ENCODE assay signal across 8 cellular contexts in the genomic region with DNA sequence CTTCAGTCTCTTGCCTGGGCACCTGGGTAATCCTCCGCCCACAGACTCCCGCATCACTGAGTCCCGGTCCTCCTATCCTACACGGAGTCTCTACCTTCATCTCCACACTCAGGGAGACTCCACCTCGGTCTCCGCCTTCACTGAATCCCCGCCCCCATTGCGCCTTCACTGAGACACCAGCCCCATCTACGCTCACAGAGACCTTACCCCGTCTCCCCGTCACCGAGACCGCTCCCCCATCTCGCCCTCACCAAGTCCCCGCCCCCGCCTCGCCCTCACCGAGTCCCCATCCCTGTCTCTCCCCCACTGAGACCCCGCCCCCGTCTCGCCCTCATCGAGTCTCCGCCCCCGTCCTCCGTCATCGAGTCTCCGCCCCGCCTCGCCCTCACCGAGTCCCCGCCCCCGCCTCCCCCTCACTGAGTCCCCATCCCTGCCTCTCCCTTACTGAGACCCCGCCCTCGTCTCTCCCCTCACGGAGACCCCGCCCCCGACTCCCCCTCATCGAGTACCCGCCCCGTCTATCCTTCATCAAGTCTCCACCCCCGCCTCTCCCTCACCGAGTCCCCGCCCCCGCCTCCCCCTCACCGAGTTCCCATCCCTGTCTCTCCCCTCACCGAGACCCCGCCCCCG. TPM values are rescaled to one million over a fixed set of nuclear protein-coding genes. Genes with fewer than 3 reads are reported as not detected.
DNase-seq lines count a peak whose midpoint lies in the region; ATAC-seq lines count a peak whose summit lies in the region.

No MANE protein-coding gene starts in this region.

- DNase-seq in C1 segment of cervical spinal cord (lab: John Stamatoyannopoulos, UW) (peak; percentile 67 to 97 (median 93)), NCI-H1436 treated with DMSO at 0.1 percent for 48 hours (lab: John Stamatoyannopoulos, UW) (peak; percentile 70), T1000 (lab: John Stamatoyannopoulos, UW) (peak; percentile 94), astrocyte of the hippocampus (ENCODE audit: low read depth, low spot score) (peak; percentile 98), hepatic stellate cell (ENCODE audit: low spot score) (peak; percentile 94), pulmonary artery endothelial cell (ENCODE audit: low read depth, low spot score) (peak; percentile 90), ureter (ENCODE audit: low spot score) (peak; percentile 99)

- ATAC-seq in GM21786 (IDR thresholded peaks at IDR 0.05; ENCODE audit: unreplicated experiment), result peak; percentile 39

RNA-seq across cellular contexts. Expression of a gene that starts 23.1 kb away (rescaled TPM):
- total RNA-seq in pulmonary artery endothelial cell, result 5.4 and 6.7 TPM in 2 replicates
- 62.7 TPM for total RNA-seq in ureter

RNA-seq across cellular contexts. Expression of a gene that starts 27.2 kb away (rescaled TPM):
- total RNA-seq in pulmonary artery endothelial cell (9.8 and 10.4 TPM in 2 replicates), ureter (28.2 TPM)

RNA-seq across cellular contexts. Expression of a gene that starts 36.1 kb away (rescaled TPM):
- total RNA-seq in pulmonary artery endothelial cell (121 and 181 TPM in 2 replicates), ureter (315 TPM)

RNA-seq across cellular contexts. Expression of a gene that starts 43.5 kb away (rescaled TPM):
- 122 and 123 TPM in 2 replicates for total RNA-seq in pulmonary artery endothelial cell
- total RNA-seq in ureter, result 52.8 TPM

Comparison
In these comparisons a context has a peak if more than half of its experiments do, and no peak if none do; other contexts are left out.
1. Peak in every context shown above with its lines: DNase-seq and ATAC-seq.